Comparison of ENCODE assay signal across 29 cellular contexts in genomic region chr5:51988561-51988960, GRCh38.
"Had no signal": no experiment of that assay in that cellular context is flagged by ENCODE, and none has a peak within 500 bp of the region (broad histone marks: within the 10 kb centered on the region; RNA-seq: fewer than 3 reads in every experiment).

No MANE protein-coding gene starts in this region.

- DNase-seq: activated B cell treated with CpG ODN at 0.5 μM for 24 hours; activated CD4-positive, alpha-beta memory T cell treated with anti-CD3 and anti-CD28 coated beads for 36 hours; activated CD4-positive, alpha-beta T cell treated with anti-CD3 and anti-CD28 coated beads for 1 hour; activated CD4-positive, alpha-beta T cell treated with anti-CD3 and anti-CD28 coated beads, Interleukin-2, amount 10 ng/mL, durations not matched to agents 24 days and 14 days; activated CD8-positive, alpha-beta memory T cell treated with anti-CD3 and anti-CD28 coated beads for 24 hours; activated effector memory CD4-positive, alpha-beta T cell treated with anti-CD3 and anti-CD28 coated beads, Interleukin-2, amount 50 U/mL, for 16 hours; activated naive CD4-positive, alpha-beta T cell treated with Interleukin-2 at 50 U/mL for 16 hours; activated naive CD8-positive, alpha-beta T cell treated with anti-CD3 and anti-CD28 coated beads, Interleukin-2, amount 50 U/mL, for 24 hours; activated T-cell treated with anti-CD3 and anti-CD28 coated beads, Interleukin-2, amount 50 U/mL, for 4 hours; amniotic stem cell; body of pancreas; KG1; NCI-H1048; NCI-H1694 treated with DMSO at 0.1 percent for 48 hours; NCI-H2029 treated with DMSO at 0.1 percent for 48 hours; NCI-H446 treated with DMSO at 0.1 percent for 48 hours; NCI-H526 treated with DMSO at 0.1 percent for 48 hours; Right ventricle myocardium superior; SJCRH30; SW 1271 had no signal

- H3K4me3 ChIP-seq: ascending aorta, body of pancreas, SJCRH30 had no signal

- H3K9me3 Mint-ChIP-seq: activated B cell treated with CpG ODN at 0.5 μM for 24 hours; activated CD4-positive, alpha-beta memory T cell treated with anti-CD3 and anti-CD28 coated beads for 36 hours; activated CD4-positive, alpha-beta T cell treated with anti-CD3 and anti-CD28 coated beads, Interleukin-2, amount 10 ng/mL, durations not matched to agents 24 days and 14 days; activated naive CD8-positive, alpha-beta T cell treated with anti-CD3 and anti-CD28 coated beads, Interleukin-2, amount 50 U/mL, for 24 hours; activated T-cell treated with anti-CD3 and anti-CD28 coated beads, Interleukin-2, amount 50 U/mL, for 4 hours; IgD-negative memory B cell; T-helper 2 cell treated with Interferon-gamma antibody and Interleukin-4, amounts not matched to agents 5 μg/mL and 100 μg/mL, for 36 hours had no signal

- H3K4me1 ChIP-seq: ascending aorta, body of pancreas, SJCRH30 had no signal

- H3K27me3 Mint-ChIP-seq: activated B cell treated with CpG ODN at 0.5 μM for 24 hours; activated CD4-positive, alpha-beta memory T cell treated with anti-CD3 and anti-CD28 coated beads for 36 hours; activated CD4-positive, alpha-beta T cell treated with anti-CD3 and anti-CD28 coated beads, Interleukin-2, amount 10 ng/mL, durations not matched to agents 24 days and 14 days; activated naive CD8-positive, alpha-beta T cell treated with anti-CD3 and anti-CD28 coated beads, Interleukin-2, amount 50 U/mL, for 24 hours; central memory CD8-positive, alpha-beta T cell; IgD-negative memory B cell had no signal

- H3K9me3 ChIP-seq: ascending aorta, body of pancreas, SJCRH30 had no signal

- H3K27ac ChIP-seq: ascending aorta, body of pancreas, RWPE1, SJCRH30 had no signal

- H3K27me3 ChIP-seq: ascending aorta, body of pancreas, SJCRH30 had no signal

- H3K4me1 Mint-ChIP-seq: activated B cell treated with CpG ODN at 0.5 μM for 24 hours; activated CD4-positive, alpha-beta T cell treated with anti-CD3 and anti-CD28 coated beads, Interleukin-2, amount 10 ng/mL, durations not matched to agents 24 days and 14 days; activated naive CD8-positive, alpha-beta T cell treated with anti-CD3 and anti-CD28 coated beads, Interleukin-2, amount 50 U/mL, for 24 hours; central memory CD8-positive, alpha-beta T cell; IgD-negative memory B cell had no signal

- H3K27ac Mint-ChIP-seq: activated B cell treated with CpG ODN at 0.5 μM for 24 hours; activated CD4-positive, alpha-beta memory T cell treated with anti-CD3 and anti-CD28 coated beads for 36 hours; activated CD4-positive, alpha-beta T cell treated with anti-CD3 and anti-CD28 coated beads, Interleukin-2, amount 10 ng/mL, durations not matched to agents 24 days and 14 days; activated naive CD4-positive, alpha-beta T cell treated with anti-CD3 and anti-CD28 coated beads, Interleukin-2, amount 50 U/mL, for 72 hours; activated naive CD8-positive, alpha-beta T cell treated with anti-CD3 and anti-CD28 coated beads, Interleukin-2, amount 50 U/mL, for 24 hours; IgD-negative memory B cell; T-helper 2 cell treated with Interferon-gamma antibody and Interleukin-4, amounts not matched to agents 5 μg/mL and 100 μg/mL, for 36 hours had no signal

- H3K36me3 ChIP-seq: ascending aorta, SJCRH30 had no signal

- H3K36me3 Mint-ChIP-seq: activated CD4-positive, alpha-beta memory T cell treated with anti-CD3 and anti-CD28 coated beads for 36 hours; activated naive CD4-positive, alpha-beta T cell treated with anti-CD3 and anti-CD28 coated beads, Interleukin-2, amount 50 U/mL, for 72 hours; IgD-negative memory B cell had no signal

- FAIRE-seq: bronchial epithelial cell had no signal

- H3K4me3 Mint-ChIP-seq: activated B cell treated with CpG ODN at 0.5 μM for 24 hours; activated CD4-positive, alpha-beta memory T cell treated with anti-CD3 and anti-CD28 coated beads for 36 hours; activated CD4-positive, alpha-beta T cell treated with anti-CD3 and anti-CD28 coated beads, Interleukin-2, amount 10 ng/mL, durations not matched to agents 24 days and 14 days; activated naive CD8-positive, alpha-beta T cell treated with anti-CD3 and anti-CD28 coated beads, Interleukin-2, amount 50 U/mL, for 24 hours; activated T-cell treated with anti-CD3 and anti-CD28 coated beads, Interleukin-2, amount 50 U/mL, for 4 hours; central memory CD8-positive, alpha-beta T cell; IgD-negative memory B cell; T-helper 2 cell treated with Interferon-gamma antibody and Interleukin-4, amounts not matched to agents 5 μg/mL and 100 μg/mL, for 36 hours had no signal

- ATAC-seq: activated naive CD4-positive, alpha-beta T cell treated with anti-CD3 and anti-CD28 coated beads, Interleukin-2, amount 50 U/mL, for 72 hours; activated naive CD8-positive, alpha-beta T cell treated with anti-CD3 and anti-CD28 coated beads, Interleukin-2, amount 50 U/mL, for 24 hours; activated T-cell treated with anti-CD3 and anti-CD28 coated beads, Interleukin-2, amount 50 U/mL, for 4 hours; body of pancreas; Panc1; SK-N-SH treated with all-trans-retinoic acid at 6 μM for 48 hours had no signal
